ENCODE assay signal across 18 cellular contexts in genomic region chr4:73224886-73225285, GRCh38. TPM values are rescaled to one million over a fixed set of nuclear protein-coding genes. Genes with fewer than 3 reads are reported as not detected.
DNase-seq lines count a peak whose midpoint lies in the region; ATAC-seq, FAIRE-seq and TF ChIP-seq lines count a peak whose summit lies in the region.
"Had no signal": no experiment of that assay in that cellular context is flagged by ENCODE, and none has a peak within 500 bp of the region (broad histone marks: within the 10 kb centered on the region; RNA-seq: fewer than 3 reads in every experiment).

No MANE protein-coding gene starts in this region.

- peaks cover 18% of the 10 kb centered on the region for H3K4me1 Mint-ChIP-seq in type B pancreatic cell (ENCODE audit: unreplicated experiment)

- in situ Hi-C loops in HepG2 (cut with HindIII; ENCODE audit: extremely low pct_ligation_motif_present, low pct_unique_long_range_greater_than_20kb) (no loop called here), K562 (cut with MboI) (no loop called here)

- no TSS peak for BruUV-seq in HepG2 (replicated peaks; lab: Mats Ljungman, UMichigan)
- no TSS peak for BruUV-seq in K562 (replicated peaks; lab: Mats Ljungman, UMichigan)

- no peak for TF ChIP-seq POLR2A in HepG2 (IDR thresholded peaks at IDR 0.05; ENCODE audit: insufficient read depth in 1 of 2, low read depth in 2 of 2, low read length in 2 of 2)
- no peak for TF ChIP-seq POLR2A in right lobe of liver (IDR thresholded peaks at IDR 0.05)
- no peak for TF ChIP-seq POLR2A in K562 (conservative IDR thresholded peaks at IDR 0.05)

- intact Hi-C loops in HepG2 (cut with micrococcal nuclease; ENCODE audit: unreplicated experiment) = no loop called here
- intact Hi-C loops in right lobe of liver (cut with DNase I) = no loop called here
- intact Hi-C loops in K562 (cut with micrococcal nuclease) = loop anchor here (5.0 kb wide), 1 partner anchor 32 kb away; the partner anchor contains the start of gene ANKRD17

- H3K79me2 ChIP-seq in HepG2 (ENCODE audit: insufficient read depth, low read length) = peaks cover 83% of the 10 kb centered on the region
- peaks cover 74% of the 10 kb centered on the region for H3K79me2 ChIP-seq in MM.1S (ENCODE audit: low read length)
- H3K79me2 ChIP-seq in K562 (ENCODE audit: control insufficient read depth, insufficient read depth, low read length) = peaks cover 88% of the 10 kb centered on the region

- DNase-seq in HepG2 (ENCODE audit: low spot score) (no peak), right lobe of liver (no peak), MM.1S (no peak), K562 (ENCODE audit: extremely low read depth in 1 of 4, low spot score in 3 of 4) (no peak), type B pancreatic cell (ENCODE audit: extremely low spot score, unreplicated experiment) (no peak), NCI-H774 (lab: John Stamatoyannopoulos, UW) (no peak), frontal cortex (ENCODE audit: low spot score in 2 of 2) (no peak), RWPE1 (ENCODE audit: low spot score) (no peak)
- DNase-seq: activated T-cell treated with anti-CD3 and anti-CD28 coated beads for 4 hours; BE2C; body of pancreas; effector memory CD4-positive, alpha-beta T cell; foreskin keratinocyte; GDM1; NCI-H1092 treated with DMSO at 0.1 percent for 48 hours; NCI-H2227 treated with DMSO at 0.1 percent for 48 hours; right cardiac atrium; stomach had no signal

- no peaks in the 10 kb centered on the region for H3K9me3 Mint-ChIP-seq in type B pancreatic cell

- no peak overlapping the region for H3K4me3 Mint-ChIP-seq in type B pancreatic cell

- H3K4me3 ChIP-seq in HepG2 (replicated peaks in 1 of 3; ENCODE audit: insufficient read depth in 1 of 3, low read depth in 2 of 3, low read length in 3 of 3) (no peak overlapping the region), right lobe of liver (no peak overlapping the region), MM.1S (ENCODE audit: low read length) (no peak overlapping the region), K562 (no peak overlapping the region)
- H3K4me3 ChIP-seq: body of pancreas, stomach had no signal

- H2AFZ ChIP-seq in HepG2 (ENCODE audit: low read length) (no peak overlapping the region), MM.1S (ENCODE audit: low read length) (no peak overlapping the region), K562 (ENCODE audit: low read depth, low read length) (no peak overlapping the region)

- peaks cover 14% of the 10 kb centered on the region for H4K20me1 ChIP-seq in HepG2 (ENCODE audit: insufficient read depth, low read length)
- no peaks in the 10 kb centered on the region for H4K20me1 ChIP-seq in MM.1S (ENCODE audit: insufficient read depth, low read length)
- no peaks in the 10 kb centered on the region for H4K20me1 ChIP-seq in K562 (replicated peaks; ENCODE audit: control insufficient read depth, insufficient read depth, low read length)

- H3K4me2 ChIP-seq in HepG2 (ENCODE audit: low read depth, low read length) (no peak overlapping the region), MM.1S (ENCODE audit: low read depth, low read length) (peak overlapping the region; percentile 17), K562 (ENCODE audit: insufficient read depth, low read length) (no peak overlapping the region)

- H3K36me3 ChIP-seq in HepG2 (replicated peaks in 1 of 2; ENCODE audit: control insufficient read depth in 1 of 2, insufficient read depth in 2 of 2, low read length in 2 of 2) (peaks cover 1 to 17% of the 10 kb centered on the region in 2 experiments; a peak in 3 of 5 replicates), right lobe of liver (no peaks in the 10 kb centered on the region), MM.1S (replicated peaks; ENCODE audit: insufficient read depth, low read length) (no peaks in the 10 kb centered on the region), K562 (ENCODE audit: control insufficient read depth, insufficient read depth, low read length) (peaks cover 19% of the 10 kb centered on the region)
- H3K36me3 ChIP-seq: stomach had no signal

- TF ChIP-seq RAD21 in HepG2 (CRISPR knock-in tag; IDR thresholded peaks at IDR 0.05) (no peak), K562 (CRISPR knock-in tag; conservative IDR thresholded peaks at IDR 0.05 in 1 of 2, IDR thresholded peaks at IDR 0.05 in 1 of 2) (no peak)

- ATAC-seq in HepG2 (no peak), right lobe of liver (no peak), K562 (no peak)
- ATAC-seq: body of pancreas, foreskin keratinocyte, right cardiac atrium had no signal

- CTCF ChIA-PET in HepG2 (lab: Yijun Ruan, JAX; ENCODE audit: low intra/inter-chr PET ratio, low total read pairs) (no interaction called here), K562 (lab: Yijun Ruan, JAX; ENCODE audit: low intra/inter-chr PET ratio) (no interaction called here), RWPE1 (lab: Yijun Ruan, JAX) (no interaction called here)

- 97% methylated on average over 3 of the region's 3 CpGs for WGBS in HepG2 (ENCODE audit: low lambda C conversion rate)
- 77% methylated on average over 3 of the region's 3 CpGs for WGBS in right lobe of liver (ENCODE audit: insufficient coverage, low coverage, low lambda C conversion rate, missing lambda C conversion rate)
- 69% methylated on average over 3 of the region's 3 CpGs for WGBS in K562 (ENCODE audit: insufficient coverage, low coverage, missing lambda C conversion rate)

- H3K27me3 ChIP-seq in HepG2 (ENCODE audit: control insufficient read depth in 1 of 2, insufficient read depth in 2 of 2, low read length in 2 of 2) (no peaks in the 10 kb centered on the region), right lobe of liver (no peaks in the 10 kb centered on the region), MM.1S (replicated peaks; ENCODE audit: insufficient read depth, low read length) (no peaks in the 10 kb centered on the region), K562 (ENCODE audit: control insufficient read depth in 2 of 2, insufficient read depth in 2 of 2, low read length in 2 of 2) (no peaks in the 10 kb centered on the region)
- H3K27me3 ChIP-seq: BE2C, body of pancreas, foreskin keratinocyte, stomach had no signal

- TF ChIP-seq EP300 in HepG2 (IDR thresholded peaks at IDR 0.05; ENCODE audit: low read depth in 2 of 2, low read length in 2 of 2) = no peak
- no peak for TF ChIP-seq EP300 in HepG2 (CRISPR knock-in tag; IDR thresholded peaks at IDR 0.05; ENCODE audit: borderline replicate concordance)
- TF ChIP-seq EP300 in K562 (IDR thresholded peaks at IDR 0.05; ENCODE audit: low read length) = no peak

- H3K27ac ChIP-seq in HepG2 (ENCODE audit: extremely low read length, insufficient read depth, low read length) (no peak overlapping the region), right lobe of liver (no peak overlapping the region), MM.1S (ENCODE audit: low read length) (peak overlapping the region; percentile 35; the same call in 1 of the 2 replicates), K562 (ENCODE audit: extremely low read depth, low read depth, low read length) (peak overlapping the region; percentile 49; the same call in 2 of the 3 replicates), RWPE1 (no peak overlapping the region)
- H3K27ac ChIP-seq: body of pancreas, foreskin keratinocyte had no signal

- H3K9me2 ChIP-seq in MM.1S (replicated peaks; ENCODE audit: insufficient read depth, low read length) = no peaks in the 10 kb centered on the region

- H3K36me3 Mint-ChIP-seq in type B pancreatic cell = peaks cover 3% of the 10 kb centered on the region

- H3K9me3 ChIP-seq in HepG2 (ENCODE audit: low read length) (no peaks in the 10 kb centered on the region), right lobe of liver (no peaks in the 10 kb centered on the region), MM.1S (replicated peaks; ENCODE audit: insufficient read depth, low read length) (no peaks in the 10 kb centered on the region), K562 (replicated peaks; ENCODE audit: control insufficient read depth, insufficient read depth, low read depth, low read length) (no peaks in the 10 kb centered on the region; the same call in 1 of the 2 replicates)
- H3K9me3 ChIP-seq: BE2C, body of pancreas, stomach had no signal

- H3K9ac ChIP-seq in HepG2 (ENCODE audit: insufficient read depth, low read depth, low read length) (no peak overlapping the region), MM.1S (ENCODE audit: low read length) (no peak overlapping the region), K562 (ENCODE audit: insufficient read depth in 1 of 2, low read depth in 2 of 2, low read length in 2 of 2) (no peak overlapping the region)

- peaks cover 17% of the 10 kb centered on the region for H3F3A ChIP-seq in MM.1S (ENCODE audit: insufficient read depth, low read length)

- POLR2A ChIA-PET in HepG2 (lab: Yijun Ruan, JAX) (no interaction called here), K562 (lab: Yijun Ruan, JAX) (no interaction called here), RWPE1 (lab: Yijun Ruan, JAX; ENCODE audit: low non-redundant PET) (no interaction called here)

- H3K4me1 ChIP-seq in HepG2 (ENCODE audit: insufficient read depth, low read length) = peaks cover 6% of the 10 kb centered on the region; the same call in 1 of the 2 replicates
- H3K4me1 ChIP-seq in right lobe of liver = peaks cover 0 to 21% (median 6%) of the 10 kb centered on the region in 4 donors
- H3K4me1 ChIP-seq in MM.1S (ENCODE audit: low read length) = peaks cover 27% of the 10 kb centered on the region
- peaks cover 0 to 3% of the 10 kb centered on the region in 2 experiments; a peak in 2 of 5 replicates for H3K4me1 ChIP-seq in K562 (replicated peaks in 1 of 2; ENCODE audit: control insufficient read depth in 2 of 2, insufficient read depth in 2 of 2, low read length in 2 of 2)

- peak overlapping the region; percentile 46 for H3K27ac Mint-ChIP-seq in type B pancreatic cell

- no peaks in the 10 kb centered on the region for H3K27me3 Mint-ChIP-seq in type B pancreatic cell

- FAIRE-seq in HepG2 (lab: Jason Lieb, UNC) (no peak), K562 (lab: Jason Lieb, UNC) (no peak), frontal cortex (lab: Jason Lieb, UNC) (no peak)

- TF ChIP-seq CTCF in HepG2 (CRISPR knock-in tag; IDR thresholded peaks at IDR 0.05) (no peak), right lobe of liver (IDR thresholded peaks at IDR 0.05) (no peak), MM.1S (IDR thresholded peaks at IDR 0.05; ENCODE audit: low read length) (no peak), K562 (IDR thresholded peaks at IDR 0.05 in 2 of 3, conservative IDR thresholded peaks at IDR 0.05 in 1 of 3; ENCODE audit: insufficient read depth in 2 of 3, low read depth in 1 of 3, low read length in 3 of 3) (no peak), type B pancreatic cell (conservative IDR thresholded peaks at IDR 0.05) (no peak), RWPE1 (conservative IDR thresholded peaks at IDR 0.05; ENCODE audit: low read depth) (no peak)

- no peaks in the 10 kb centered on the region for H3K9me1 ChIP-seq in K562 (ENCODE audit: control insufficient read depth, insufficient read depth, low read length)

RNA-seq across cellular contexts. Expression of gene ANKRD17, which starts 33.7 kb away (rescaled TPM):
- total RNA-seq in HepG2 (2016; rRNA removed; fragmentation: Illumina TruSeq; extraction: Trizol) = 61.1 and 97.9 TPM in 2 replicates
- 16.1 and 17.5 TPM in 2 replicates for total RNA-seq in HepG2 (2016; cell fraction: cytosol; rRNA removed; fragmentation: Illumina TruSeq; extraction: Trizol; ENCODE audit: low read depth)
- 56.4 and 90.8 TPM in 2 replicates for total RNA-seq in HepG2 (2016; cell fraction: insoluble cytoplasmic fraction; rRNA removed; fragmentation: Illumina TruSeq; extraction: Trizol)
- 33.0 and 35.8 TPM in 2 replicates for total RNA-seq in HepG2 (2016; cell fraction: membrane; rRNA removed; fragmentation: Illumina TruSeq; extraction: Trizol)
- total RNA-seq in HepG2 (2016; cell fraction: nucleus; rRNA removed; fragmentation: Illumina TruSeq; extraction: Trizol) = 70.8 and 73.9 TPM in 2 replicates
- polyA plus RNA-seq in HepG2 (2011; rRNA removed) = 48.9 and 55.7 TPM in 2 replicates
- 30.1 and 39.4 TPM in 2 replicates for polyA plus RNA-seq in HepG2 (2011; cell fraction: cytosol; rRNA removed)
- polyA plus RNA-seq in HepG2 (2011; cell fraction: nucleus; rRNA removed) = 39.5 and 42.6 TPM in 2 replicates
- 32.6 and 35.4 TPM in 2 replicates for polyA plus RNA-seq in HepG2 (2012)
- 2.2 and 2.6 TPM in 2 replicates for polyA plus RNA-seq in HepG2 (2016; cell fraction: cytosol; fragmentation: Illumina TruSeq; extraction: Trizol; ENCODE audit: low read depth)
- 64.3 and 64.9 TPM in 2 replicates for polyA plus RNA-seq in HepG2 (2016; cell fraction: insoluble cytoplasmic fraction; fragmentation: Illumina TruSeq; extraction: Trizol; ENCODE audit: low read depth)
- 7.9 and 9.7 TPM in 2 replicates for polyA plus RNA-seq in HepG2 (2016; cell fraction: membrane; fragmentation: Illumina TruSeq; extraction: Trizol; ENCODE audit: low read depth)
- 49.4 and 51.3 TPM in 2 replicates for polyA plus RNA-seq in HepG2 (2016; cell fraction: nucleus; fragmentation: Illumina TruSeq; extraction: Trizol; ENCODE audit: insufficient read depth, low read depth)
- 82.8 and 91.1 TPM in 2 replicates for polyA minus RNA-seq in HepG2 (2011; rRNA and poly(A)+ RNA removed; ENCODE audit: low replicate concordance)
- 62.0 and 69.7 TPM in 2 replicates for polyA minus RNA-seq in HepG2 (2011; cell fraction: cytosol; rRNA and poly(A)+ RNA removed)
- polyA minus RNA-seq in HepG2 (2011; cell fraction: nucleus; rRNA and poly(A)+ RNA removed) = 141 and 147 TPM in 2 replicates
- 10 to 100 TPM; 25.1 to 34.0 (median 28.1) TPM for total RNA-seq in right lobe of liver
- total RNA-seq in K562 (2011; cell fraction: chromatin; rRNA removed; ENCODE audit: low replicate concordance) = 75.2 and 214 TPM in 2 replicates
- 40.7 and 57.2 TPM in 2 replicates for total RNA-seq in K562 (2011; cell fraction: nucleolus; rRNA removed)
- 73.1 and 77.5 TPM in 2 replicates for total RNA-seq in K562 (2011; cell fraction: nucleoplasm; rRNA removed)
- 40.0 and 42.2 TPM in 2 replicates for total RNA-seq in K562 (2014; rRNA removed)
- total RNA-seq in K562 (2014; rRNA removed; fragmentation: Illumina TruSeq; extraction: Trizol) = 52.2 and 59.0 TPM in 2 replicates
- total RNA-seq in K562 (2015; rRNA removed; fragmentation: Illumina TruSeq; extraction: Trizol) = 53.8 and 55.5 TPM in 2 replicates
- 67.4 and 73.2 TPM in 2 replicates for total RNA-seq in K562 (2021)
- 86.9 and 89.3 TPM in 2 replicates for polyA plus RNA-seq in K562 (2011; rRNA removed)
- 46.3 and 63.7 TPM in 2 replicates for polyA plus RNA-seq in K562 (2011; cell fraction: cytosol; rRNA removed)
- 73.9 and 82.8 TPM in 2 replicates for polyA plus RNA-seq in K562 (2011; cell fraction: nucleus; rRNA removed)
- polyA plus RNA-seq in K562 (2012) = 26.2 and 39.0 TPM in 2 replicates
- polyA plus RNA-seq in K562 (2014; fragmentation: Illumina TruSeq; extraction: Trizol) = 55.0 and 58.9 TPM in 2 replicates
- polyA plus RNA-seq in K562 (2014; fragmentation: Nextera tagmentation; extraction: Ambion mirVana) = 10 to 100 TPM; 25.5 to 26.9 TPM
- polyA plus RNA-seq in K562 (2014; rRNA removed) = 34.4 and 37.8 TPM in 2 replicates
- polyA minus RNA-seq in K562 (2011; rRNA and poly(A)+ RNA removed) = 220 and 227 TPM in 2 replicates
- polyA minus RNA-seq in K562 (2011; cell fraction: cytosol; rRNA and poly(A)+ RNA removed) = 81.2 and 104 TPM in 2 replicates
- polyA minus RNA-seq in K562 (2011; cell fraction: nucleus; rRNA and poly(A)+ RNA removed) = 58.8 and 101 TPM in 2 replicates
- total RNA-seq in type B pancreatic cell (ENCODE audit: low replicate concordance) = 76.5 and 77.7 TPM in 2 replicates
- total RNA-seq in frontal cortex = 70.5 TPM

Comparison
In these comparisons a context has a peak if more than half of its experiments do, and no peak if none do; other contexts are left out.
1. H3K27ac ChIP-seq: peak in MM.1S (single experiment) and K562 (single experiment); none in HepG2 (single experiment), right lobe of liver (0 of 3) and RWPE1 (single experiment).
2. Of the 241 proteins assayed by ChIP-seq in both HepG2 and K562: peak only in HepG2: RBM22; only in K562: none; in both: none; in neither: 240.